8 cellular contexts compared by ENCODE assay signal in the genomic region with DNA sequence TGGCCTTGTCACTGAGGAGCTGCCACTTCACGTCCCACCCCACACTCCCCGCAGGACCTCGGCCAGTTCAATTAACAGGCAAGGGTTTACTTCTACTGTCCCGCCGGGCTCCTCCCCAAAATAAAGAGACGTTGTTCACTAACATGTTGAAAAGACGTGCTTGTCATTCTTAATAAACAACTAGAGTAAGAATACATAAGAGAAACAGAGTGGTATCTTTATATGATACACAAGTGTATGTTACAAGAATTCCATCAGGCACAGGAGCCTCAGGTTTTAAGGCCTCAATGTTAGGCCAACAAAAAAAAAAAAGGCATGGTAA. TPM values are rescaled to one million over a fixed set of nuclear protein-coding genes. Genes with fewer than 3 reads are reported as not detected.
DNase-seq lines count a peak whose midpoint lies in the region; ATAC-seq, FAIRE-seq and TF ChIP-seq lines count a peak whose summit lies in the region.

No MANE protein-coding gene starts in this region.

- DNase-seq in activated naive CD4-positive, alpha-beta T cell treated with anti-CD3 and anti-CD28 coated beads, Interleukin-2, amount 50 U/mL, for 72 hours (ENCODE audit: low spot score in 2 of 2): no peak
- DNase-seq in keratinocyte (ENCODE audit: low read depth, low spot score): no peak
- peak in 1 of 2 donors; percentile 41 for DNase-seq in stimulated activated naive CD8-positive, alpha-beta T cell treated with anti-CD3 and anti-CD28 coated beads, Interleukin-15, amount 100 ng/mL, for 72 hours
- no peak for DNase-seq in amygdala (lab: John Stamatoyannopoulos, UW)
- DNase-seq in HPDE6-E6E7 (ENCODE audit: extremely low spot score): no peak
- no peak for DNase-seq in medulla oblongata (ENCODE audit: extremely low spot score)
- DNase-seq in NCI-H1417 treated with DMSO at 0.1 percent for 48 hours (lab: John Stamatoyannopoulos, UW): no peak

- no peak for FAIRE-seq in keratinocyte (lab: Jason Lieb, UNC)

- TF ChIP-seq RAD21 in Ishikawa (IDR thresholded peaks at IDR 0.05; ENCODE audit: low read depth): no peak

- H3K4me3 ChIP-seq in keratinocyte (ENCODE audit: control insufficient read depth in 2 of 3, extremely low read depth in 1 of 3, insufficient read depth in 2 of 3, low read depth in 1 of 3, low read length in 3 of 3): peak overlapping the region in 1 of 3 experiments; percentile 21

- no peak for TF ChIP-seq CTCF in keratinocyte (optimal IDR thresholded peaks at IDR 0.05 in 1 of 3, IDR thresholded peaks at IDR 0.05 in 1 of 3, conservative IDR thresholded peaks at IDR 0.05 in 1 of 3; ENCODE audit: extremely low read depth in 1 of 3, insufficient read depth in 2 of 3, low read length in 3 of 3)

- H3K4me1 Mint-ChIP-seq in stimulated activated naive CD8-positive, alpha-beta T cell treated with anti-CD3 and anti-CD28 coated beads, Interleukin-15, amount 100 ng/mL, for 72 hours: peaks cover 56% of the 10 kb centered on the region

- ATAC-seq in activated naive CD4-positive, alpha-beta T cell treated with anti-CD3 and anti-CD28 coated beads, Interleukin-2, amount 50 U/mL, for 72 hours: no peak
- no peak for ATAC-seq in stimulated activated naive CD8-positive, alpha-beta T cell treated with anti-CD3 and anti-CD28 coated beads, Interleukin-15, amount 100 ng/mL, for 72 hours

- peak overlapping the region; percentile 81 for H3K27ac ChIP-seq in keratinocyte (ENCODE audit: control insufficient read depth, insufficient read depth, low read length)

- peaks cover 1% of the 10 kb centered on the region for H4K20me1 ChIP-seq in keratinocyte (ENCODE audit: control insufficient read depth, extremely low read depth, insufficient read depth, low read length)

- dilution Hi-C loops in keratinocyte (cut with MboI; ENCODE audit: extremely low pct_ligation_motif_present, low sequenced_read_pairs): no loop called here

- peak overlapping the region; percentile 93 for H3K9ac ChIP-seq in keratinocyte (ENCODE audit: control insufficient read depth, extremely low read depth, insufficient read depth, low read length)

- peak overlapping the region; percentile 92 to 99 for H3K27ac Mint-ChIP-seq in activated naive CD4-positive, alpha-beta T cell treated with anti-CD3 and anti-CD28 coated beads, Interleukin-2, amount 50 U/mL, for 72 hours
- H3K27ac Mint-ChIP-seq in stimulated activated naive CD8-positive, alpha-beta T cell treated with anti-CD3 and anti-CD28 coated beads, Interleukin-15, amount 100 ng/mL, for 72 hours: peak overlapping the region; percentile 96 to 99

- H3K9me3 Mint-ChIP-seq in activated naive CD4-positive, alpha-beta T cell treated with anti-CD3 and anti-CD28 coated beads, Interleukin-2, amount 50 U/mL, for 72 hours: no peaks in the 10 kb centered on the region
- no peaks in the 10 kb centered on the region for H3K9me3 Mint-ChIP-seq in stimulated activated naive CD8-positive, alpha-beta T cell treated with anti-CD3 and anti-CD28 coated beads, Interleukin-15, amount 100 ng/mL, for 72 hours

- peak overlapping the region; percentile 39 for H2AFZ ChIP-seq in keratinocyte (ENCODE audit: control insufficient read depth, low read length)

- peaks cover 20% of the 10 kb centered on the region for H3K4me1 ChIP-seq in keratinocyte (ENCODE audit: control insufficient read depth, extremely low read depth, insufficient read depth, low read length)

- H3K9me1 ChIP-seq in keratinocyte (ENCODE audit: control insufficient read depth, extremely low read depth, insufficient read depth, low read length): peaks cover 3% of the 10 kb centered on the region

- H3K79me2 ChIP-seq in keratinocyte (ENCODE audit: control insufficient read depth, insufficient read depth, low read length): peaks cover 43% of the 10 kb centered on the region

- no peaks in the 10 kb centered on the region for H3K27me3 Mint-ChIP-seq in stimulated activated naive CD8-positive, alpha-beta T cell treated with anti-CD3 and anti-CD28 coated beads, Interleukin-15, amount 100 ng/mL, for 72 hours

- peaks cover 46 to 54% of the 10 kb centered on the region in 2 donors for H3K36me3 Mint-ChIP-seq in activated naive CD4-positive, alpha-beta T cell treated with anti-CD3 and anti-CD28 coated beads, Interleukin-2, amount 50 U/mL, for 72 hours

- peak overlapping the region; percentile 93 to 98 for H3K4me3 Mint-ChIP-seq in stimulated activated naive CD8-positive, alpha-beta T cell treated with anti-CD3 and anti-CD28 coated beads, Interleukin-15, amount 100 ng/mL, for 72 hours

- no peaks in the 10 kb centered on the region for H3K9me3 ChIP-seq in keratinocyte (ENCODE audit: control insufficient read depth, low read depth, low read length)

- H3K36me3 ChIP-seq in keratinocyte (ENCODE audit: control insufficient read depth in 2 of 2, extremely low read depth in 1 of 2, insufficient read depth in 2 of 2, low read length in 2 of 2): peaks cover 43 to 61% of the 10 kb centered on the region in 2 experiments

- H3K27me3 ChIP-seq in keratinocyte (ENCODE audit: control insufficient read depth, extremely low read depth, insufficient read depth, low read length): no peaks in the 10 kb centered on the region

- peak; percentile 1; the same call in 1 of the 2 replicates for TF ChIP-seq EP300 in Ishikawa (IDR thresholded peaks at IDR 0.05; ENCODE audit: borderline replicate concordance)

- peak overlapping the region; percentile 59 for H3K4me2 ChIP-seq in keratinocyte (ENCODE audit: control insufficient read depth, extremely low read depth, insufficient read depth, low read depth, low read length)

TF ChIP-seq in Ishikawa, 13 proteins besides CTCF, POLR2A, EP300 and RAD21:
- TF ChIP-seq FOXM1 (IDR thresholded peaks at IDR 0.05; ENCODE audit: borderline replicate concordance, low read depth): no peak
- no peak; the same call in 1 of the 2 replicates for TF ChIP-seq TAF1 (IDR thresholded peaks at IDR 0.05; ENCODE audit: low read depth)

RNA-seq across cellular contexts. Expression of gene IMPDH2, which starts 0.3 kb away (rescaled TPM):
- total RNA-seq in activated naive CD4-positive, alpha-beta T cell treated with anti-CD3 and anti-CD28 coated beads, Interleukin-2, amount 50 U/mL, for 72 hours: 100 to 1,000 TPM; 538 to 637 TPM
- 199 to 221 TPM (median 210 TPM) in 3 replicates for polyA plus RNA-seq in keratinocyte
- 255 TPM for polyA plus RNA-seq in keratinocyte (2011; ENCODE audit: low read depth)
- polyA plus RNA-seq in keratinocyte (2011; cell fraction: cytosol; rRNA removed): 147 and 165 TPM in 2 replicates
- 194 and 201 TPM in 2 replicates for polyA plus RNA-seq in keratinocyte (2011; cell fraction: nucleus; rRNA removed)
- polyA plus RNA-seq in keratinocyte (2012; ENCODE audit: low replicate concordance): 177 and 251 TPM in 2 replicates
- 146 to 450 TPM (median 412 TPM) in 3 replicates for polyA minus RNA-seq in keratinocyte
- polyA minus RNA-seq in keratinocyte (2011; cell fraction: cytosol; rRNA and poly(A)+ RNA removed): 294 TPM
- polyA minus RNA-seq in keratinocyte (2011; cell fraction: nucleus; rRNA and poly(A)+ RNA removed): 89.9 and 104 TPM in 2 replicates

RNA-seq across cellular contexts. Expression of gene NDUFAF3, which starts 7.6 kb away (rescaled TPM):
- 10 to 100 TPM; 60.3 to 80.8 TPM for total RNA-seq in activated naive CD4-positive, alpha-beta T cell treated with anti-CD3 and anti-CD28 coated beads, Interleukin-2, amount 50 U/mL, for 72 hours
- polyA plus RNA-seq in keratinocyte: 38.3 to 70.1 TPM (median 44.8 TPM) in 3 replicates
- polyA plus RNA-seq in keratinocyte (2011; ENCODE audit: low read depth): 4.1 TPM
- 28.0 and 57.0 TPM in 2 replicates for polyA plus RNA-seq in keratinocyte (2011; cell fraction: cytosol; rRNA removed)
- 12.7 and 19.8 TPM in 2 replicates for polyA plus RNA-seq in keratinocyte (2011; cell fraction: nucleus; rRNA removed)
- 44.0 and 109 TPM in 2 replicates for polyA plus RNA-seq in keratinocyte (2012; ENCODE audit: low replicate concordance)
- polyA minus RNA-seq in keratinocyte: 26.2 to 69.4 TPM (median 48.3 TPM) in 3 replicates
- 92.1 TPM for polyA minus RNA-seq in keratinocyte (2011; cell fraction: cytosol; rRNA and poly(A)+ RNA removed)
- 15.6 and 19.4 TPM in 2 replicates for polyA minus RNA-seq in keratinocyte (2011; cell fraction: nucleus; rRNA and poly(A)+ RNA removed)

RNA-seq across cellular contexts. Expression of gene DALRD3, which starts 11.1 kb away (rescaled TPM):
- total RNA-seq in activated naive CD4-positive, alpha-beta T cell treated with anti-CD3 and anti-CD28 coated beads, Interleukin-2, amount 50 U/mL, for 72 hours: 10 to 100 TPM; 22.9 to 27.1 TPM
- polyA plus RNA-seq in keratinocyte: 33.7 to 41.1 TPM (median 37.8 TPM) in 3 replicates
- 3.5 TPM for polyA plus RNA-seq in keratinocyte (2011; ENCODE audit: low read depth)
- 31.3 and 40.4 TPM in 2 replicates for polyA plus RNA-seq in keratinocyte (2011; cell fraction: cytosol; rRNA removed)
- polyA plus RNA-seq in keratinocyte (2011; cell fraction: nucleus; rRNA removed): 60.2 and 67.6 TPM in 2 replicates
- 21.7 and 23.7 TPM in 2 replicates for polyA plus RNA-seq in keratinocyte (2012; ENCODE audit: low replicate concordance)
- 45.5 to 64.0 TPM (median 55.2 TPM) in 3 replicates for polyA minus RNA-seq in keratinocyte
- 30.5 TPM for polyA minus RNA-seq in keratinocyte (2011; cell fraction: cytosol; rRNA and poly(A)+ RNA removed)
- polyA minus RNA-seq in keratinocyte (2011; cell fraction: nucleus; rRNA and poly(A)+ RNA removed): 13.6 and 14.7 TPM in 2 replicates

RNA-seq across cellular contexts. Expression of gene WDR6, which starts 22.3 kb away (rescaled TPM):
- 100 to 1,000 TPM; 140 to 173 TPM for total RNA-seq in activated naive CD4-positive, alpha-beta T cell treated with anti-CD3 and anti-CD28 coated beads, Interleukin-2, amount 50 U/mL, for 72 hours
- 61.5 to 90.9 TPM (median 77.4 TPM) in 3 replicates for polyA plus RNA-seq in keratinocyte
- polyA plus RNA-seq in keratinocyte (2011; ENCODE audit: low read depth): 16.0 TPM
- 27.0 and 50.3 TPM in 2 replicates for polyA plus RNA-seq in keratinocyte (2011; cell fraction: cytosol; rRNA removed)
- 234 and 261 TPM in 2 replicates for polyA plus RNA-seq in keratinocyte (2011; cell fraction: nucleus; rRNA removed)
- polyA plus RNA-seq in keratinocyte (2012; ENCODE audit: low replicate concordance): 42.1 and 80.2 TPM in 2 replicates
- 123 to 316 TPM (median 125 TPM) in 3 replicates for polyA minus RNA-seq in keratinocyte
- polyA minus RNA-seq in keratinocyte (2011; cell fraction: cytosol; rRNA and poly(A)+ RNA removed): 73.7 TPM
- 82.5 and 93.1 TPM in 2 replicates for polyA minus RNA-seq in keratinocyte (2011; cell fraction: nucleus; rRNA and poly(A)+ RNA removed)

RNA-seq across cellular contexts. Expression of gene P4HTM, which starts 39.5 kb away (rescaled TPM):
- 10 to 100 TPM; 24.3 to 33.3 TPM for total RNA-seq in activated naive CD4-positive, alpha-beta T cell treated with anti-CD3 and anti-CD28 coated beads, Interleukin-2, amount 50 U/mL, for 72 hours
- 0.93 to 1.1 TPM (median 0.99 TPM) in 3 replicates for polyA plus RNA-seq in keratinocyte
- polyA plus RNA-seq in keratinocyte (2011; ENCODE audit: low read depth): 5.1 TPM
- 0.27 and 0.32 TPM in 2 replicates for polyA plus RNA-seq in keratinocyte (2011; cell fraction: cytosol; rRNA removed)
- 3.8 and 3.9 TPM in 2 replicates for polyA plus RNA-seq in keratinocyte (2011; cell fraction: nucleus; rRNA removed)
- polyA plus RNA-seq in keratinocyte (2012; ENCODE audit: low replicate concordance): 0.76 and 3.6 TPM in 2 replicates
- 1.3 to 2.1 TPM (median 1.6 TPM) in 3 replicates for polyA minus RNA-seq in keratinocyte
- 5.4 TPM for polyA minus RNA-seq in keratinocyte (2011; cell fraction: cytosol; rRNA and poly(A)+ RNA removed)
- 2.9 and 3.1 TPM in 2 replicates for polyA minus RNA-seq in keratinocyte (2011; cell fraction: nucleus; rRNA and poly(A)+ RNA removed)
